In genomic region chr12:23282701-23283100, GRCh38 we compare ENCODE assay signal across 3 cellular contexts.
TF ChIP-seq lines count a peak whose summit lies in the region.

No MANE protein-coding gene starts in this region.

TF ChIP-seq in HEK293, 187 proteins besides CTCF, POLR2A, EP300 and RAD21:
- TF ChIP-seq ZNF146 (tag by site-specific recombination; IDR thresholded peaks at IDR 0.05) (peak; percentile 23; the same call in 1 of the 2 replicates), ZBTB26 (tag by site-specific recombination; optimal IDR thresholded peaks at IDR 0.05) (no peak)

TF ChIP-seq in K562, 482 proteins besides CTCF, POLR2A, EP300 and RAD21:
- peak; percentile 53 for TF ChIP-seq RBM25 (IDR thresholded peaks at IDR 0.05; ENCODE audit: low read depth, low read length, severe bottlenecking)
- TF ChIP-seq ZNF146 (CRISPR knock-in tag; IDR thresholded peaks at IDR 0.05; ENCODE audit: unreplicated experiment), result peak; percentile 90
- no peak for TF ChIP-seq ZNF561 (CRISPR knock-in tag; conservative IDR thresholded peaks at IDR 0.05)

TF ChIP-seq in H1, 55 proteins besides CTCF, POLR2A, EP300 and RAD21:
- TF ChIP-seq KDM1A (IDR thresholded peaks at IDR 0.05; ENCODE audit: borderline replicate concordance, low read length) (0 out of 2 replicates have a peak, but pooled peaks have one; percentile 31), SP1 (IDR thresholded peaks at IDR 0.05; ENCODE audit: low read depth, low read length) (no peak), NANOG (IDR thresholded peaks at IDR 0.05; ENCODE audit: insufficient read depth, low read depth, low read length, poor library complexity, severe bottlenecking) (no peak)
TF ChIP-seq in H1: peak in this region for 1.
